Comparison of ENCODE assay signal across 8 cellular contexts in the genomic region with DNA sequence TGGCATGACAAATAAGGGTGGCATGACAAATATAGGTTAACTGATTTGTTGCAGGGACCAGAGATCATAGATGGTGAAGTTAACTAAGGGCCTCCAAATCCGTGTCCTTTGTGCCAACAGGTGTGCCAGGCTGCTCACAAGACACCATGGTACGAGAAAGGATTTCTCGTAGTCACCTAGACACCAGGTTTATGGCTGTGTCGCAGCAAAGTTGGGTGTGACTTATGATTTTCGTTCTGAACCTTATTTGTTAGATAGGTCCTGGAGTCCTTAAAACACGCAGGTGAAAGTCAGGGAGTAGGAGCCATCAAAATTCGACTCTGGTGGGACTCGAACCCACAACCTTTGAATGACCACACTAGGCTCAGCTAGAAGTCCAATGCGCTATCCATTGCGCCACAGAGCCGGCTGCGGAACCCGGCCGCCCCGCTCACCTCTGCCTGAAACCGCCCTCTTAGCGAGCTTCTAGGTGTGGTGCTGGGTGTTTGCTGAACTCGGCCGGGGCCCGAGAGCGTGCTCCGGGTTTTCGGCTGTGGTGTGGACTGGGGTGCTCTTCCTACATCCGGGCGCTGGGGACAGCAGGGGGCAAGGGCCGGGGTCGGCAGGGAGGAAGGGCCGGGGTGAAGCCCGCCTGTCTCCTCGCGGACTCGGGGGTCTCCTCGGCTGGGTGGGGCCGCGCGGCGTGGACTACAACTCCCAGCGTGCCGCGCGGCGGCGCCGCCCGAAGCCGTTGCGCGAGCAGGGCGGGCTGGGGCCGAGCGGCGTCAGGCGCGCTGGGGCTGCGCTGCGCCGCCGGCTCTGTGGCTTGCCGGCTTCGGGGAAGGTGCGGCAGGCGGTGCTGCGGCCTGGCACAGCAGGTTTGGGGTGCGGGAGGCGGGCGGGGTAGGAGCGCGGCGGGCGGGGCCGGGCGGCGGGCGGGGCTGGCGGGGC. TPM values are rescaled to one million over a fixed set of nuclear protein-coding genes. Genes with fewer than 3 reads are reported as not detected.
A peak's percentile ranks its signal among the peaks of the same experiment; 100 is the strongest.
DNase-seq lines count a peak whose midpoint lies in the region; ATAC-seq, FAIRE-seq and TF ChIP-seq lines count a peak whose summit lies in the region.

Gene SLC27A4, plus strand, starts transcription at position 767 of the 930 bp plus-strand sequence. CDS start 2,606 bp downstream, outside the sequence.

- peak; percentile 60 for DNase-seq in NK-92 treated with Interleukin-12 subunit alpha and Interleukin-12 subunit beta, amount 100 ng/mL, for 24 hours (lab: John Stamatoyannopoulos, UW)
- no peak for DNase-seq in NK-92 (lab: John Stamatoyannopoulos, UW; ENCODE audit: unreplicated experiment)
- peak; percentile 72 for DNase-seq in NCI-H2227 treated with DMSO at 0.1 percent for 48 hours (lab: John Stamatoyannopoulos, UW)
- DNase-seq in activated CD4-positive, CD25-positive, alpha-beta regulatory T cell treated with anti-CD3 and anti-CD28 coated beads, Interleukin-2, amount 50 U/mL, for 72 hours = peak; percentile 81
- DNase-seq in cerebellar cortex (ENCODE audit: low spot score) = peak; percentile 79
- DNase-seq in kidney = peak; percentile 88
- peak; percentile 87 for DNase-seq in stimulated activated CD4-positive, alpha-beta T cell treated with anti-CD3 and anti-CD28 coated beads, Interleukin-15, amount 100 ng/mL, for 24 hours

- no peak for TF ChIP-seq CTCF in kidney (IDR thresholded peaks at IDR 0.05; ENCODE audit: borderline replicate concordance, extremely low read depth, insufficient read depth)

- FAIRE-seq in kidney (lab: Jason Lieb, UNC) = no peak

- no peaks in the 10 kb centered on the region for H3K9me3 ChIP-seq in kidney (ENCODE audit: control insufficient read depth in 1 of 2, low read length in 2 of 2)

- peaks cover 0 to 8% of the 10 kb centered on the region in 2 donors for H3K4me1 ChIP-seq in kidney (ENCODE audit: control insufficient read depth in 1 of 2, insufficient read depth in 1 of 2, low read depth in 1 of 2, low read length in 2 of 2)

- peak within 1 kb of the TSS; percentile 51 to 77 for H3K27ac ChIP-seq in kidney (ENCODE audit: low read depth in 2 of 2, low read length in 2 of 2)

- intact Hi-C loops in kidney (cut with DNase I) = no loop called here

- H3K4me3 ChIP-seq in kidney (ENCODE audit: low read length in 2 of 2) = peak within 1 kb of the TSS; percentile 72 to 77

- H3K36me3 ChIP-seq in kidney (ENCODE audit: control insufficient read depth in 1 of 2, insufficient read depth in 2 of 2, low read length in 2 of 2) = peaks cover 7 to 8% of the 10 kb centered on the region in 2 donors

- ATAC-seq in HG03025 (IDR thresholded peaks at IDR 0.05; ENCODE audit: low FRiP score, unreplicated experiment) = peak; percentile 70

- H3K9ac ChIP-seq in kidney (ENCODE audit: low read length in 2 of 2) = peak within 1 kb of the TSS; percentile 63 to 78

RNA-seq across cellular contexts. Expression of gene SLC27A4, which starts in this region (rescaled TPM):
- 29.3 TPM for total RNA-seq in kidney
- polyA plus RNA-seq in kidney (ENCODE audit: insufficient read depth, low read depth, low replicate concordance) = 58.7 TPM
